ENCODE assay signal across 8 cellular contexts in genomic region chr12:131224568-131224945, GRCh38.
DNase-seq lines count a peak whose midpoint lies in the region; ATAC-seq, FAIRE-seq and TF ChIP-seq lines count a peak whose summit lies in the region.
"Not testable (repeated sequence)": the region's sequence is repeated elsewhere in the genome, so short reads cannot be mapped to it uniquely, and the experiment has no call there.

No MANE protein-coding gene starts in this region.

- H3K27ac ChIP-seq in Panc1 (ENCODE audit: low read length); gastroesophageal sphincter: not testable (repeated sequence)

- CTCF ChIA-PET in Panc1 (lab: Charles Lee); activated B cell treated with CpG ODN at 0.5 μM for 24 hours (lab: Charles Lee): not testable (repeated sequence)

- not testable (repeated sequence) for H3K36me3 ChIP-seq in Panc1 (ENCODE audit: control insufficient read depth, insufficient read depth, low read length); gastroesophageal sphincter; mucosa of descending colon (ENCODE audit: low read depth)

- 20 to 60% methylated on average over 1 to 2 of the region's 6 CpGs for WGBS in gastroesophageal sphincter (ENCODE audit: low coverage in 1 of 2), 2 donors

- DNase-seq in Caki2 (ENCODE audit: low read depth), result peak; percentile 91
- DNase-seq in HTR-8/SVneo (ENCODE audit: insufficient read length, low spot score); Panc1 (ENCODE audit: low read depth, low spot score); activated B cell treated with CpG ODN at 0.5 μM for 24 hours; stimulated activated naive CD8-positive, alpha-beta T cell treated with anti-CD3 and anti-CD28 coated beads, Interleukin-15, Interleukin-2, amounts not matched to agents 100 U/mL and 50 U/mL, for 24 hours: not testable (repeated sequence)
- peak; percentile 27 for DNase-seq in activated naive CD8-positive, alpha-beta T cell treated with anti-CD3 and anti-CD28 coated beads, Interleukin-2, amount 10 ng/mL, durations not matched to agents 7 days and 5 days
- peak in 2 of 3 donors; percentile 8 to 62 for DNase-seq in mucosa of descending colon

- not testable (repeated sequence) for BruUV-seq in Panc1 (replicated peaks; lab: Mats Ljungman, UMichigan)

- H3K27me3 Mint-ChIP-seq in activated B cell treated with CpG ODN at 0.5 μM for 24 hours, result peaks cover 38% of the 10 kb centered on the region
- not testable (repeated sequence) for H3K27me3 Mint-ChIP-seq in activated naive CD8-positive, alpha-beta T cell treated with anti-CD3 and anti-CD28 coated beads, Interleukin-2, amount 10 ng/mL, durations not matched to agents 7 days and 5 days

- not testable (repeated sequence) for H3K9me3 ChIP-seq in Panc1 (ENCODE audit: control insufficient read depth, insufficient read depth, low read depth, low read length); gastroesophageal sphincter; mucosa of descending colon

- H3K27me3 ChIP-seq in Panc1 (ENCODE audit: control insufficient read depth, insufficient read depth, low read length), result not testable (repeated sequence)
- peaks cover 30% of the 10 kb centered on the region for H3K27me3 ChIP-seq in gastroesophageal sphincter

- H3K4me3 ChIP-seq in Panc1 (ENCODE audit: low read depth in 2 of 2, low read length in 2 of 2); gastroesophageal sphincter; mucosa of descending colon: not testable (repeated sequence)

- not testable (repeated sequence) for H3K36me3 Mint-ChIP-seq in activated B cell treated with CpG ODN at 0.5 μM for 24 hours (ENCODE audit: low read depth); activated naive CD8-positive, alpha-beta T cell treated with anti-CD3 and anti-CD28 coated beads, Interleukin-2, amount 10 ng/mL, durations not matched to agents 7 days and 5 days

- TF ChIP-seq CTCF in Panc1 (IDR thresholded peaks at IDR 0.05); activated B cell treated with CpG ODN at 0.5 μM for 24 hours (IDR thresholded peaks at IDR 0.05); gastroesophageal sphincter (IDR thresholded peaks at IDR 0.05); mucosa of descending colon (IDR thresholded peaks at IDR 0.05): not testable (repeated sequence)

- not testable (repeated sequence) for TF ChIP-seq EP300 in gastroesophageal sphincter (IDR thresholded peaks at IDR 0.05)

- ATAC-seq in Panc1, result peak; percentile 64
- ATAC-seq in activated B cell treated with CpG ODN at 0.5 μM for 24 hours (ENCODE audit: low read depth), result peak; percentile 25
- not testable (repeated sequence) for ATAC-seq in activated naive CD8-positive, alpha-beta T cell treated with anti-CD3 and anti-CD28 coated beads, Interleukin-2, amount 10 ng/mL, durations not matched to agents 7 days and 5 days (ENCODE audit: low read depth)
- peak; percentile 15 for ATAC-seq in gastroesophageal sphincter
- peak; percentile 76 for ATAC-seq in mucosa of descending colon
- ATAC-seq in stimulated activated naive CD8-positive, alpha-beta T cell treated with anti-CD3 and anti-CD28 coated beads, Interleukin-15, Interleukin-2, amounts not matched to agents 100 U/mL and 50 U/mL, for 24 hours, result peak; percentile 34

- in situ Hi-C loops in Caki2 (cut with HindIII; ENCODE audit: low pct_unique_long_range_greater_than_20kb, low sequenced_read_pairs); Panc1 (cut with HindIII; ENCODE audit: low pct_unique_long_range_greater_than_20kb, low sequenced_read_pairs): not testable (repeated sequence)

- not testable (repeated sequence) for H3K9me3 Mint-ChIP-seq in activated B cell treated with CpG ODN at 0.5 μM for 24 hours; activated naive CD8-positive, alpha-beta T cell treated with anti-CD3 and anti-CD28 coated beads, Interleukin-2, amount 10 ng/mL, durations not matched to agents 7 days and 5 days

- FAIRE-seq in HTR-8/SVneo (lab: Jason Lieb, UNC), result peak; percentile 67

- H3K4me1 ChIP-seq in Panc1 (ENCODE audit: control insufficient read depth, insufficient read depth, low read length); gastroesophageal sphincter; mucosa of descending colon (ENCODE audit: low read depth): not testable (repeated sequence)

- not testable (repeated sequence) for H3K4me3 Mint-ChIP-seq in activated B cell treated with CpG ODN at 0.5 μM for 24 hours; activated naive CD8-positive, alpha-beta T cell treated with anti-CD3 and anti-CD28 coated beads, Interleukin-2, amount 10 ng/mL, durations not matched to agents 7 days and 5 days

- not testable (repeated sequence) for H3K4me1 Mint-ChIP-seq in activated B cell treated with CpG ODN at 0.5 μM for 24 hours
- H3K4me1 Mint-ChIP-seq in activated naive CD8-positive, alpha-beta T cell treated with anti-CD3 and anti-CD28 coated beads, Interleukin-2, amount 10 ng/mL, durations not matched to agents 7 days and 5 days, result peaks cover 11% of the 10 kb centered on the region

- H3K27ac Mint-ChIP-seq in activated B cell treated with CpG ODN at 0.5 μM for 24 hours; activated naive CD8-positive, alpha-beta T cell treated with anti-CD3 and anti-CD28 coated beads, Interleukin-2, amount 10 ng/mL, durations not matched to agents 7 days and 5 days: not testable (repeated sequence)

- POLR2A ChIA-PET in Panc1 (lab: Charles Lee); activated B cell treated with CpG ODN at 0.5 μM for 24 hours (lab: Charles Lee); activated naive CD8-positive, alpha-beta T cell treated with anti-CD3 and anti-CD28 coated beads, Interleukin-2, amount 10 ng/mL, durations not matched to agents 7 days and 5 days (lab: Charles Lee): not testable (repeated sequence)

- intact Hi-C loops in Panc1 (cut with micrococcal nuclease; ENCODE audit: unreplicated experiment); activated B cell treated with CpG ODN at 0.5 μM for 24 hours (cut with micrococcal nuclease); mucosa of descending colon (cut with DNase I, micrococcal nuclease): not testable (repeated sequence)

- TF ChIP-seq POLR2A in gastroesophageal sphincter (IDR thresholded peaks at IDR 0.05), result not testable (repeated sequence)
